Comparison of ENCODE assay signal across 3 cellular contexts in the genomic region with DNA sequence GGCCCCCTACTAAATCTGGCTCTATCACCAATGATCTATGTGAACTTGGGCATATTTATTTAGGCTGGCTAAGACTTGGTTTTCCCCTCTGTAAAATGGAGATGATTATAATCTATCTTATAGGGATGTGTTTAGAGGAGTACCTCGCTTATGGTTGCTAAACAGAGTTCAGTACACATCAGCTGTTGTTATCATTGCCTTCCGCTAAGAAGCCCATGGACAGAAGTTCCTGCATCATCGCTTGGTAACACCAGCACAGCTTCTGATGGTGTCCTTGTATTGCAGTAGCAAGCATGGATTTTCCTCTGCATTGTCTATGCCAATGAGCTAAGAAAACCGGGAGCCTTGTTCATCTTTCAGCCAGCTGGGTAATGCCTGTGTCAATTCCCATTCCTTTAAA.
TF ChIP-seq lines count a peak whose summit lies in the region.

No MANE protein-coding gene starts in this region.

TF ChIP-seq in SK-N-SH, 30 proteins besides CTCF, POLR2A, EP300 and RAD21 (continued from another document):
- TF ChIP-seq EZH2phosphoT487 (IDR thresholded peaks at IDR 0.05; ENCODE audit: borderline replicate concordance, low read depth) (no peak), NRF1 (IDR thresholded peaks at IDR 0.05; ENCODE audit: low read depth, low read length) (no peak)
- TF ChIP-seq, protein P1, sequence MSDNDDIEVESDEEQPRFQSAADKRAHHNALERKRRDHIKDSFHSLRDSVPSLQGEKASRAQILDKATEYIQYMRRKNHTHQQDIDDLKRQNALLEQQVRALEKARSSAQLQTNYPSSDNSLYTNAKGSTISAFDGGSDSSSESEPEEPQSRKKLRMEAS (IDR thresholded peaks at IDR 0.05; ENCODE audit: low read depth), result no peak

TF ChIP-seq in SK-N-SH treated with all-trans-retinoic acid at 6 μM for 48 hours, 23 proteins besides CTCF, POLR2A, EP300 and RAD21 (continued from another document):
- TF ChIP-seq, protein P2, sequence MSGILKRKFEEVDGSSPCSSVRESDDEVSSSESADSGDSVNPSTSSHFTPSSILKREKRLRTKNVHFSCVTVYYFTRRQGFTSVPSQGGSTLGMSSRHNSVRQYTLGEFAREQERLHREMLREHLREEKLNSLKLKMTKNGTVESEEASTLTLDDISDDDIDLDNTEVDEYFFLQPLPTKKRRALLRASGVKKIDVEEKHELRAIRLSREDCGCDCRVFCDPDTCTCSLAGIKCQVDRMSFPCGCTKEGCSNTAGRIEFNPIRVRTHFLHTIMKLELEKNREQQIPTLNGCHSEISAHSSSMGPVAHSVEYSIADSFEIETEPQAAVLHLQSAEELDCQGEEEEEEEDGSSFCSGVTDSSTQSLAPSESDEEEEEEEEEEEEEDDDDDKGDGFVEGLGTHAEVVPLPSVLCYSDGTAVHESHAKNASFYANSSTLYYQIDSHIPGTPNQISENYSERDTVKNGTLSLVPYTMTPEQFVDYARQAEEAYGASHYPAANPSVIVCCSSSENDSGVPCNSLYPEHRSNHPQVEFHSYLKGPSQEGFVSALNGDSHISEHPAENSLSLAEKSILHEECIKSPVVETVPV (CRISPR knock-in tag; IDR thresholded peaks at IDR 0.05), result no peak
- TF ChIP-seq ZNF70 (CRISPR knock-in tag; IDR thresholded peaks at IDR 0.05), result no peak
- TF ChIP-seq, protein P3, sequence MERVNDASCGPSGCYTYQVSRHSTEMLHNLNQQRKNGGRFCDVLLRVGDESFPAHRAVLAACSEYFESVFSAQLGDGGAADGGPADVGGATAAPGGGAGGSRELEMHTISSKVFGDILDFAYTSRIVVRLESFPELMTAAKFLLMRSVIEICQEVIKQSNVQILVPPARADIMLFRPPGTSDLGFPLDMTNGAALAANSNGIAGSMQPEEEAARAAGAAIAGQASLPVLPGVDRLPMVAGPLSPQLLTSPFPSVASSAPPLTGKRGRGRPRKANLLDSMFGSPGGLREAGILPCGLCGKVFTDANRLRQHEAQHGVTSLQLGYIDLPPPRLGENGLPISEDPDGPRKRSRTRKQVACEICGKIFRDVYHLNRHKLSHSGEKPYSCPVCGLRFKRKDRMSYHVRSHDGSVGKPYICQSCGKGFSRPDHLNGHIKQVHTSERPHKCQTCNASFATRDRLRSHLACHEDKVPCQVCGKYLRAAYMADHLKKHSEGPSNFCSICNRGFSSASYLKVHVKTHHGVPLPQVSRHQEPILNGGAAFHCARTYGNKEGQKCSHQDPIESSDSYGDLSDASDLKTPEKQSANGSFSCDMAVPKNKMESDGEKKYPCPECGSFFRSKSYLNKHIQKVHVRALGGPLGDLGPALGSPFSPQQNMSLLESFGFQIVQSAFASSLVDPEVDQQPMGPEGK (CRISPR knock-in tag; IDR thresholded peaks at IDR 0.05; ENCODE audit: borderline replicate concordance), result no peak
- no peak for TF ChIP-seq ESRRG (CRISPR knock-in tag; IDR thresholded peaks at IDR 0.05)
TF ChIP-seq in SK-N-SH treated with all-trans-retinoic acid at 6 μM for 48 hours: peak in this region for 0.

TF ChIP-seq in HEK293T, 16 proteins besides CTCF, POLR2A, EP300 and RAD21 (continued from another document):
- TF ChIP-seq, protein P4, sequence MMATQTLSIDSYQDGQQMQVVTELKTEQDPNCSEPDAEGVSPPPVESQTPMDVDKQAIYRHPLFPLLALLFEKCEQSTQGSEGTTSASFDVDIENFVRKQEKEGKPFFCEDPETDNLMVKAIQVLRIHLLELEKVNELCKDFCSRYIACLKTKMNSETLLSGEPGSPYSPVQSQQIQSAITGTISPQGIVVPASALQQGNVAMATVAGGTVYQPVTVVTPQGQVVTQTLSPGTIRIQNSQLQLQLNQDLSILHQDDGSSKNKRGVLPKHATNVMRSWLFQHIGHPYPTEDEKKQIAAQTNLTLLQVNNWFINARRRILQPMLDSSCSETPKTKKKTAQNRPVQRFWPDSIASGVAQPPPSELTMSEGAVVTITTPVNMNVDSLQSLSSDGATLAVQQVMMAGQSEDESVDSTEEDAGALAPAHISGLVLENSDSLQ (IDR thresholded peaks at IDR 0.05), result no peak
- TF ChIP-seq NFRKB (IDR thresholded peaks at IDR 0.05) (no peak), CTBP1 (IDR thresholded peaks at IDR 0.05; ENCODE audit: borderline replicate concordance) (no peak), LEF1 (IDR thresholded peaks at IDR 0.05; ENCODE audit: borderline replicate concordance) (no peak), SP1 (IDR thresholded peaks at IDR 0.05) (no peak)
